Comparison of ENCODE assay signal across 18 cellular contexts in the genomic region with DNA sequence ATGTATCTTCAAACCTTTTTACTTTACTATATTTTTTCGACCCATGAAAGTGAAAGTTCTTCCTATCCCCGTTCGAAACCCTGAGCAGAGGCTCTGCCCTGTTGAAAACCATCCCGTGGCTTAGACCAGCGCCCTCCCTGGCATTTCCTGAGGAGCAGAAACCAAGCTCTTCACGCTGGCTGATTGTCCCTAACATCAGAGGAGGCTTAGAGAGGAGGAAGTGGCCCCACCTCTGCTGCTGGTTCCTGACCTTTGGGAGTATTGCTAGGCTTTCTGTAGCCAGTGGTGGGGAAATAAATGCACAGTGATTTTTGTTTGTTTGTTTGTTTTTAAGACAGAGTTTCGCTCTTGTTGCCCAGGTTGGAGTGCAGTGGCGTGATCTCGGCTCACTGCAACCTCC. TPM values are rescaled to one million over a fixed set of nuclear protein-coding genes. Genes with fewer than 3 reads are reported as not detected.
A peak's percentile ranks its signal among the peaks of the same experiment; 100 is the strongest.
DNase-seq lines count a peak whose midpoint lies in the region; TF ChIP-seq lines count a peak whose summit lies in the region.
"Had no signal": no experiment of that assay in that cellular context is flagged by ENCODE, and none has a peak within 500 bp of the region (broad histone marks: within the 10 kb centered on the region; RNA-seq: fewer than 3 reads in every experiment).

No MANE protein-coding gene starts in this region.

- DNase-seq in left ventricle myocardium inferior: no peak
- no peak for DNase-seq in cardiac septum (ENCODE audit: low spot score)
- peak; percentile 61 for DNase-seq in RPMI8226
- DNase-seq in fibroblast of peridontal ligament (ENCODE audit: extremely low read depth): peak; percentile 33
- no peak for DNase-seq in activated gamma-delta T cell treated with Interleukin-2 at 50 U/mL for 16 hours
- no peak for DNase-seq in substantia nigra (lab: John Stamatoyannopoulos, UW)
- DNase-seq in glutamatergic neuron: no peak
- no peak for DNase-seq in H7
- DNase-seq: activated CD4-positive, alpha-beta T cell treated with anti-CD3 and anti-CD28 coated beads, Interleukin-2, amount 10 ng/mL, durations not matched to agents 7 days and 5 days; erythroblast; heart left ventricle; naive B cell; NCI-H2081 treated with DMSO at 0.1 percent for 48 hours; NCI-H524 treated with DMSO at 0.1 percent for 48 hours; PC-3; stimulated activated naive CD8-positive, alpha-beta T cell treated with anti-CD3 and anti-CD28 coated beads, Interleukin-15, Interleukin-2, amounts not matched to agents 100 U/mL and 50 U/mL, for 24 hours had no signal

- H3K9me3 Mint-ChIP-seq in glutamatergic neuron (ENCODE audit: unreplicated experiment): peaks cover 1% of the 10 kb centered on the region
- H3K9me3 Mint-ChIP-seq: activated CD4-positive, alpha-beta T cell treated with anti-CD3 and anti-CD28 coated beads, Interleukin-2, amount 10 ng/mL, durations not matched to agents 7 days and 5 days; naive B cell; type B pancreatic cell had no signal

- intact Hi-C loops in left ventricle myocardium inferior (cut with micrococcal nuclease): no loop called here
- intact Hi-C loops in cardiac septum (cut with DNase I): no loop called here

- TF ChIP-seq CTCF in left ventricle myocardium inferior (IDR thresholded peaks at IDR 0.05; ENCODE audit: borderline replicate concordance) (no peak), glutamatergic neuron (IDR thresholded peaks at IDR 0.05; ENCODE audit: partially characterized antibody, unreplicated experiment) (no peak)

- H3K27me3 ChIP-seq in left ventricle myocardium inferior (ENCODE audit: low read depth) (no peaks in the 10 kb centered on the region), H7 (ENCODE audit: control insufficient read depth, insufficient read depth, low read length) (no peaks in the 10 kb centered on the region)

- no peak overlapping the region for H3K4me3 Mint-ChIP-seq in glutamatergic neuron (ENCODE audit: unreplicated experiment)
- H3K4me3 Mint-ChIP-seq: activated CD4-positive, alpha-beta T cell treated with anti-CD3 and anti-CD28 coated beads, Interleukin-2, amount 10 ng/mL, durations not matched to agents 7 days and 5 days; type B pancreatic cell had no signal

- H3K9me3 ChIP-seq in left ventricle myocardium inferior (replicated peaks): no peaks in the 10 kb centered on the region
- H3K9me3 ChIP-seq: heart left ventricle had no signal

- no peaks in the 10 kb centered on the region for H3K36me3 Mint-ChIP-seq in glutamatergic neuron (ENCODE audit: unreplicated experiment)
- H3K36me3 Mint-ChIP-seq: naive B cell, type B pancreatic cell had no signal

- no peak overlapping the region for H3K27ac Mint-ChIP-seq in glutamatergic neuron (ENCODE audit: unreplicated experiment)
- H3K27ac Mint-ChIP-seq: activated CD4-positive, alpha-beta T cell treated with anti-CD3 and anti-CD28 coated beads, Interleukin-2, amount 10 ng/mL, durations not matched to agents 7 days and 5 days; type B pancreatic cell had no signal

- peaks cover 10% of the 10 kb centered on the region for H3K27me3 Mint-ChIP-seq in glutamatergic neuron (ENCODE audit: unreplicated experiment)
- H3K27me3 Mint-ChIP-seq: type B pancreatic cell had no signal

- H3K36me3 ChIP-seq in left ventricle myocardium inferior: no peaks in the 10 kb centered on the region
- no peaks in the 10 kb centered on the region for H3K36me3 ChIP-seq in H7 (replicated peaks; ENCODE audit: control insufficient read depth, insufficient read depth, low read length)
- H3K36me3 ChIP-seq: heart left ventricle had no signal

- H3K4me1 Mint-ChIP-seq in glutamatergic neuron (ENCODE audit: low read depth, unreplicated experiment): peaks cover 13% of the 10 kb centered on the region

- H3K27ac ChIP-seq in left ventricle myocardium inferior (replicated peaks) (peak overlapping the region; percentile 17), substantia nigra (ENCODE audit: low read depth, low read length, poor library complexity, severe bottlenecking) (no peak overlapping the region)

- peaks cover 28% of the 10 kb centered on the region for H3K4me1 ChIP-seq in left ventricle myocardium inferior

- no peak overlapping the region for H3K4me3 ChIP-seq in left ventricle myocardium inferior
- no peak overlapping the region for H3K4me3 ChIP-seq in H7 (ENCODE audit: insufficient read depth, low read depth, low read length)
- H3K4me3 ChIP-seq: heart left ventricle, lung had no signal

RNA-seq across cellular contexts. Expression of gene PTGES, which starts 4.2 kb away (rescaled TPM):
- total RNA-seq in left ventricle myocardium inferior: 1.9 TPM
- 1.1 TPM for total RNA-seq in cardiac septum
- total RNA-seq in glutamatergic neuron (ENCODE audit: unreplicated experiment): 1.0 TPM
- 0.69 and 1.2 TPM in 2 replicates for total RNA-seq in H7 (2014; rRNA removed; shearing (Covaris generic))
- total RNA-seq: activated CD4-positive, alpha-beta T cell treated with anti-CD3 and anti-CD28 coated beads, Interleukin-2, amount 10 ng/mL, durations not matched to agents 7 days and 5 days had no signal

RNA-seq across cellular contexts. Expression of gene TOR1B, which starts 45.9 kb away (rescaled TPM):
- total RNA-seq in left ventricle myocardium inferior (10.6 TPM), cardiac septum (10.1 TPM), glutamatergic neuron (ENCODE audit: unreplicated experiment) (33.5 TPM)
- total RNA-seq in H7 (2014; rRNA removed; shearing (Covaris generic)): 17.9 and 18.2 TPM in 2 replicates

Comparison
In these comparisons a context has a peak if more than half of its experiments do, and no peak if none do; other contexts are left out.
1. DNase-seq: peak in RPMI8226 (single experiment) and fibroblast of peridontal ligament (single experiment); none in left ventricle myocardium inferior (single experiment), cardiac septum (single experiment), activated gamma-delta T cell treated with Interleukin-2 at 50 U/mL for 16 hours (single experiment), substantia nigra (0 of 49), glutamatergic neuron (single experiment) and H7 (single experiment).